Comparison of ENCODE assay signal across 8 cellular contexts in genomic region chr11:14907411-14908213, GRCh38. TPM values are rescaled to one million over a fixed set of nuclear protein-coding genes. Genes with fewer than 3 reads are reported as not detected.
DNase-seq lines count a peak whose midpoint lies in the region; ATAC-seq and TF ChIP-seq lines count a peak whose summit lies in the region.

No MANE protein-coding gene starts in this region.

- no peak overlapping the region for H3K9ac ChIP-seq in mesenchymal stem cell (ENCODE audit: low read length)

- H3K14ac ChIP-seq in mesenchymal stem cell (ENCODE audit: low read length in 2 of 2), result no peak overlapping the region

- no peak overlapping the region for H3K27ac Mint-ChIP-seq in chondrocyte (ENCODE audit: unreplicated experiment)

- no peak overlapping the region for H3K4me3 Mint-ChIP-seq in chondrocyte (ENCODE audit: unreplicated experiment)

- H3K9me3 ChIP-seq in AG04450 (ENCODE audit: control insufficient read depth, insufficient read depth, low read length), result peaks cover 2% of the 10 kb centered on the region; the same call in 1 of the 2 replicates
- no peaks in the 10 kb centered on the region for H3K9me3 ChIP-seq in mesenchymal stem cell (ENCODE audit: control insufficient read depth, low read length)

- H3K79me1 ChIP-seq in mesenchymal stem cell (replicated peaks; ENCODE audit: low read length, poor library complexity, severe bottlenecking), result no peaks in the 10 kb centered on the region

- H3K27me3 ChIP-seq in AG04450 (ENCODE audit: control insufficient read depth, insufficient read depth, low read length), result no peaks in the 10 kb centered on the region
- H3K27me3 ChIP-seq in mesenchymal stem cell (ENCODE audit: control insufficient read depth in 1 of 2, insufficient read depth in 1 of 2, low read length in 2 of 2), result peaks cover 0 to 11% of the 10 kb centered on the region in 2 experiments

- no peak overlapping the region for H2BK15ac ChIP-seq in mesenchymal stem cell (ENCODE audit: low read depth, poor library complexity, severe bottlenecking)

- no peak overlapping the region for H3K4ac ChIP-seq in mesenchymal stem cell (ENCODE audit: low read depth in 1 of 2, low read length in 2 of 2)

- H4K91ac ChIP-seq in mesenchymal stem cell (ENCODE audit: low read length), result no peak overlapping the region

- ATAC-seq in GM18520 (IDR thresholded peaks at IDR 0.05; ENCODE audit: unreplicated experiment) (peak; percentile 42), HG03060 (IDR thresholded peaks at IDR 0.05; ENCODE audit: low read depth, unreplicated experiment) (peak; percentile 29)

- no peak overlapping the region for H2BK5ac ChIP-seq in mesenchymal stem cell (ENCODE audit: low read depth, low read length, poor library complexity, severe bottlenecking)

- no peak overlapping the region for H2BK12ac ChIP-seq in mesenchymal stem cell (ENCODE audit: low read length in 2 of 2)

- no peaks in the 10 kb centered on the region for H3K36me3 ChIP-seq in mesenchymal stem cell (ENCODE audit: control insufficient read depth in 1 of 2, insufficient read depth in 2 of 2, low read depth in 1 of 2, low read length in 2 of 2)

- H3K36me3 Mint-ChIP-seq in chondrocyte (ENCODE audit: low read depth), result no peaks in the 10 kb centered on the region

- no peak overlapping the region for H3K27ac ChIP-seq in AG04450 (ENCODE audit: low read depth, low read length)
- no peak overlapping the region for H3K27ac ChIP-seq in mesenchymal stem cell (ENCODE audit: low read length, poor library complexity, severe bottlenecking)

- H2BK120ac ChIP-seq in mesenchymal stem cell (ENCODE audit: low read depth, low read length), result no peak overlapping the region

- H3K9me3 Mint-ChIP-seq in chondrocyte (ENCODE audit: low read depth), result no peaks in the 10 kb centered on the region

- H3K4me3 ChIP-seq in AG04450 (ENCODE audit: low read depth, low read length) (no peak overlapping the region), mesenchymal stem cell (ENCODE audit: insufficient read depth in 1 of 2, low read depth in 1 of 2, low read length in 2 of 2) (no peak overlapping the region)

- H3K4me1 Mint-ChIP-seq in chondrocyte (ENCODE audit: low read depth), result peaks cover 6% of the 10 kb centered on the region

- no peak overlapping the region for H2AK5ac ChIP-seq in mesenchymal stem cell (ENCODE audit: low read length, severe bottlenecking)

- no peak overlapping the region for H3K4me2 ChIP-seq in mesenchymal stem cell (ENCODE audit: low read length, poor library complexity, severe bottlenecking)

- H2AFZ ChIP-seq in mesenchymal stem cell (ENCODE audit: low read depth, low read length), result no peak overlapping the region

- no peak overlapping the region for H4K8ac ChIP-seq in mesenchymal stem cell (ENCODE audit: low read length)

- DNase-seq in AG04450 (ENCODE audit: low read depth, low spot score), result no peak
- peak; percentile 55 for DNase-seq in NCI-H2227 (lab: John Stamatoyannopoulos, UW; ENCODE audit: unreplicated experiment)
- peak; percentile 84 to 89 for DNase-seq in activated CD4-positive, alpha-beta T cell treated with anti-CD3 and anti-CD28 coated beads for 4 hours
- peak; percentile 88 for DNase-seq in chondrocyte (ENCODE audit: low spot score)
- DNase-seq in mesenchymal stem cell, result peak; percentile 48
- peak; percentile 73 to 75 for DNase-seq in stimulated activated CD8-positive, alpha-beta memory T cell treated with anti-CD3 and anti-CD28 coated beads, Interleukin-4, amount 100 ng/mL, for 1 hour (ENCODE audit: low read depth in 2 of 2, low spot score in 1 of 2)

- no peaks in the 10 kb centered on the region for H3K4me1 ChIP-seq in mesenchymal stem cell (ENCODE audit: control insufficient read depth, insufficient read depth, low read depth, low read length)

- H3K27me3 Mint-ChIP-seq in chondrocyte (ENCODE audit: low read depth), result peaks cover 22% of the 10 kb centered on the region

- TF ChIP-seq CTCF in AG04450 (IDR thresholded peaks at IDR 0.05; ENCODE audit: low read depth, low read length), result peak; percentile 66
- peak; percentile 79 for TF ChIP-seq CTCF in chondrocyte (IDR thresholded peaks at IDR 0.05)

- no peak overlapping the region for H3K23ac ChIP-seq in mesenchymal stem cell (ENCODE audit: low read length in 2 of 2)

- H3K18ac ChIP-seq in mesenchymal stem cell (ENCODE audit: low read depth in 1 of 2, low read length in 2 of 2), result no peak overlapping the region

- CTCF ChIA-PET in AG04450 (lab: Charles Lee), result interaction anchor here (0.6 to 5.2 kb wide), 56 partner anchors 7 to 880 kb away, joined by 3 to 99 read pairs (median 4); partner anchors contain the start of genes CALCB, CYP2R1 and PSMA1

- POLR2A ChIA-PET in AG04450 (lab: Yijun Ruan, JAX), result interaction anchor here (1.2 kb wide), 1 partner anchor 16 kb away, joined by 4 read pairs; the partner anchor contains the start of gene CYP2R1

- 45% methylated on average over 13 of the region's 13 CpGs for WGBS in mesenchymal stem cell

RNA-seq across cellular contexts. Expression of gene CYP2R1, which starts 15.6 kb away (rescaled TPM):
- 6.5 and 9.0 TPM in 2 replicates for polyA plus RNA-seq in AG04450 (2011; rRNA removed)
- polyA minus RNA-seq in AG04450 (2011; rRNA and poly(A)+ RNA removed), result 2.9 and 3.6 TPM in 2 replicates
- total RNA-seq in chondrocyte, result 8.4 to 16.7 TPM (median 16.0 TPM) in 3 replicates
- polyA plus RNA-seq in mesenchymal stem cell (2013, experiment 1 of 2), result 11.3 TPM
- 10.5 TPM for polyA plus RNA-seq in mesenchymal stem cell (2013, experiment 2 of 2)
